In the genomic region with DNA sequence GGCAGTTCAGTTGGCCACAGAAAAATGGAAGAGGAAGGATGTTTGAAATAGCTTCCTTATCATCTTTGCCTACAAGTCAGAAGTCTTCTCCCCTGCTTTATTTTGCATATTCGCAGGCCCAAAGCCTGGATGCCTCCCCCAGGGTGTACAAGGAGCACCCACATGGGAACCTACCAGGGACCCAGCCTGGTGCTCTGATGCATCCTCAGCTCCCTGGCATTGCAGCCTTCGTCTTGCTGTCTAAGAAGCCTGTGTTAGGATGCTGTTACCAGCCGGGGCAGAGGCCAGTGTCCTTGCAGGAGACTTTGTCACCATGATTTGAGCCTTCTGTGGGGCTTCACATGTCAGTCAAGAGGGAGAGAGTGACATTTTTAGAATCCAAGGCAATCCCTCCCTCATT, we compare ENCODE assay signal across 1 cellular context.
TF ChIP-seq lines count a peak whose summit lies in the region.

No MANE protein-coding gene starts in this region.

TF ChIP-seq in H1, 55 proteins besides CTCF, POLR2A, EP300 and RAD21:
- TF ChIP-seq SIRT6 (IDR thresholded peaks at IDR 0.05; ENCODE audit: low read length) (no peak), TAF1 (IDR thresholded peaks at IDR 0.05; ENCODE audit: low read depth, low read length) (no peak), GTF2F1 (IDR thresholded peaks at IDR 0.05; ENCODE audit: borderline replicate concordance, low read depth, low read length) (no peak), CBX8 (IDR thresholded peaks at IDR 0.05; ENCODE audit: borderline replicate concordance, low read depth, low read length) (no peak), YY1 (IDR thresholded peaks at IDR 0.05; ENCODE audit: low read depth, low read length) (no peak), CBX5 (IDR thresholded peaks at IDR 0.05; ENCODE audit: low read depth, low read length) (no peak), CEBPB (IDR thresholded peaks at IDR 0.05; ENCODE audit: low read depth, low read length) (no peak), CHD2 (IDR thresholded peaks at IDR 0.05; ENCODE audit: low read length) (no peak), ZNF274 (IDR thresholded peaks at IDR 0.05; ENCODE audit: borderline replicate concordance, extremely low read depth, low read length) (no peak), SRF (IDR thresholded peaks at IDR 0.05; ENCODE audit: low read depth, low read length) (no peak), SAP30 (IDR thresholded peaks at IDR 0.05; ENCODE audit: insufficient read depth, insufficient replicate concordance, low read length) (no peak), RXRA (IDR thresholded peaks at IDR 0.05; ENCODE audit: insufficient read depth, low read depth, low read length) (no peak), POU5F1 (IDR thresholded peaks at IDR 0.05; ENCODE audit: low read depth, low read length) (no peak), PHF8 (conservative IDR thresholded peaks at IDR 0.05; ENCODE audit: low read depth, low read length) (no peak), EZH2 (IDR thresholded peaks at IDR 0.05; ENCODE audit: low read depth, low read length, severe bottlenecking) (no peak), KDM4A (IDR thresholded peaks at IDR 0.05; ENCODE audit: low read depth, low read length, severe bottlenecking) (no peak)
- TF ChIP-seq, protein P1, sequence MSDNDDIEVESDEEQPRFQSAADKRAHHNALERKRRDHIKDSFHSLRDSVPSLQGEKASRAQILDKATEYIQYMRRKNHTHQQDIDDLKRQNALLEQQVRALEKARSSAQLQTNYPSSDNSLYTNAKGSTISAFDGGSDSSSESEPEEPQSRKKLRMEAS (IDR thresholded peaks at IDR 0.05): no peak
